In genomic region chr20:61535956-61536355, GRCh38 we compare ENCODE assay signal across 2 cellular contexts.
TF ChIP-seq lines count a peak whose summit lies in the region.

No MANE protein-coding gene starts in this region.

TF ChIP-seq in GM23338, 12 proteins besides CTCF, POLR2A, EP300 and RAD21:
- TF ChIP-seq ZNF331 (CRISPR knock-in tag; IDR thresholded peaks at IDR 0.05; ENCODE audit: low read depth) (no peak), ZNF462 (CRISPR knock-in tag; IDR thresholded peaks at IDR 0.05) (no peak), STAT1 (IDR thresholded peaks at IDR 0.05; ENCODE audit: unreplicated experiment) (no peak), ZNF114 (CRISPR knock-in tag; IDR thresholded peaks at IDR 0.05) (no peak), CREB1 (CRISPR knock-in tag; IDR thresholded peaks at IDR 0.05; ENCODE audit: low read depth) (no peak), JUNB (IDR thresholded peaks at IDR 0.05; ENCODE audit: unreplicated experiment) (no peak), EZH2phosphoT487 (IDR thresholded peaks at IDR 0.05; ENCODE audit: unreplicated experiment) (no peak), NANOG (IDR thresholded peaks at IDR 0.05; ENCODE audit: borderline replicate concordance) (no peak), EZH2 (IDR thresholded peaks at IDR 0.05; ENCODE audit: low read depth, unreplicated experiment) (no peak)
- TF ChIP-seq, protein P1, sequence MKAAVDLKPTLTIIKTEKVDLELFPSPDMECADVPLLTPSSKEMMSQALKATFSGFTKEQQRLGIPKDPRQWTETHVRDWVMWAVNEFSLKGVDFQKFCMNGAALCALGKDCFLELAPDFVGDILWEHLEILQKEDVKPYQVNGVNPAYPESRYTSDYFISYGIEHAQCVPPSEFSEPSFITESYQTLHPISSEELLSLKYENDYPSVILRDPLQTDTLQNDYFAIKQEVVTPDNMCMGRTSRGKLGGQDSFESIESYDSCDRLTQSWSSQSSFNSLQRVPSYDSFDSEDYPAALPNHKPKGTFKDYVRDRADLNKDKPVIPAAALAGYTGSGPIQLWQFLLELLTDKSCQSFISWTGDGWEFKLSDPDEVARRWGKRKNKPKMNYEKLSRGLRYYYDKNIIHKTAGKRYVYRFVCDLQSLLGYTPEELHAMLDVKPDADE (IDR thresholded peaks at IDR 0.05), result no peak
- TF ChIP-seq, protein P2, sequence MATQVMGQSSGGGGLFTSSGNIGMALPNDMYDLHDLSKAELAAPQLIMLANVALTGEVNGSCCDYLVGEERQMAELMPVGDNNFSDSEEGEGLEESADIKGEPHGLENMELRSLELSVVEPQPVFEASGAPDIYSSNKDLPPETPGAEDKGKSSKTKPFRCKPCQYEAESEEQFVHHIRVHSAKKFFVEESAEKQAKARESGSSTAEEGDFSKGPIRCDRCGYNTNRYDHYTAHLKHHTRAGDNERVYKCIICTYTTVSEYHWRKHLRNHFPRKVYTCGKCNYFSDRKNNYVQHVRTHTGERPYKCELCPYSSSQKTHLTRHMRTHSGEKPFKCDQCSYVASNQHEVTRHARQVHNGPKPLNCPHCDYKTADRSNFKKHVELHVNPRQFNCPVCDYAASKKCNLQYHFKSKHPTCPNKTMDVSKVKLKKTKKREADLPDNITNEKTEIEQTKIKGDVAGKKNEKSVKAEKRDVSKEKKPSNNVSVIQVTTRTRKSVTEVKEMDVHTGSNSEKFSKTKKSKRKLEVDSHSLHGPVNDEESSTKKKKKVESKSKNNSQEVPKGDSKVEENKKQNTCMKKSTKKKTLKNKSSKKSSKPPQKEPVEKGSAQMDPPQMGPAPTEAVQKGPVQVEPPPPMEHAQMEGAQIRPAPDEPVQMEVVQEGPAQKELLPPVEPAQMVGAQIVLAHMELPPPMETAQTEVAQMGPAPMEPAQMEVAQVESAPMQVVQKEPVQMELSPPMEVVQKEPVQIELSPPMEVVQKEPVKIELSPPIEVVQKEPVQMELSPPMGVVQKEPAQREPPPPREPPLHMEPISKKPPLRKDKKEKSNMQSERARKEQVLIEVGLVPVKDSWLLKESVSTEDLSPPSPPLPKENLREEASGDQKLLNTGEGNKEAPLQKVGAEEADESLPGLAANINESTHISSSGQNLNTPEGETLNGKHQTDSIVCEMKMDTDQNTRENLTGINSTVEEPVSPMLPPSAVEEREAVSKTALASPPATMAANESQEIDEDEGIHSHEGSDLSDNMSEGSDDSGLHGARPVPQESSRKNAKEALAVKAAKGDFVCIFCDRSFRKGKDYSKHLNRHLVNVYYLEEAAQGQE (IDR thresholded peaks at IDR 0.05; ENCODE audit: unreplicated experiment), result no peak

TF ChIP-seq in K562, 482 proteins besides CTCF, POLR2A, EP300 and RAD21:
- TF ChIP-seq RBM22 (IDR thresholded peaks at IDR 0.05; ENCODE audit: low read depth, low read length, poor library complexity, severe bottlenecking), result no peak
- TF ChIP-seq KLF6 (CRISPR knock-in tag; IDR thresholded peaks at IDR 0.05; ENCODE audit: borderline replicate concordance), result no peak
- TF ChIP-seq ZNF766 (CRISPR knock-in tag; conservative IDR thresholded peaks at IDR 0.05), result no peak
- TF ChIP-seq PHF8 (IDR thresholded peaks at IDR 0.05; ENCODE audit: borderline replicate concordance, low read length), result no peak
- no peak for TF ChIP-seq ZBTB5 (IDR thresholded peaks at IDR 0.05)
- TF ChIP-seq, protein P3, sequence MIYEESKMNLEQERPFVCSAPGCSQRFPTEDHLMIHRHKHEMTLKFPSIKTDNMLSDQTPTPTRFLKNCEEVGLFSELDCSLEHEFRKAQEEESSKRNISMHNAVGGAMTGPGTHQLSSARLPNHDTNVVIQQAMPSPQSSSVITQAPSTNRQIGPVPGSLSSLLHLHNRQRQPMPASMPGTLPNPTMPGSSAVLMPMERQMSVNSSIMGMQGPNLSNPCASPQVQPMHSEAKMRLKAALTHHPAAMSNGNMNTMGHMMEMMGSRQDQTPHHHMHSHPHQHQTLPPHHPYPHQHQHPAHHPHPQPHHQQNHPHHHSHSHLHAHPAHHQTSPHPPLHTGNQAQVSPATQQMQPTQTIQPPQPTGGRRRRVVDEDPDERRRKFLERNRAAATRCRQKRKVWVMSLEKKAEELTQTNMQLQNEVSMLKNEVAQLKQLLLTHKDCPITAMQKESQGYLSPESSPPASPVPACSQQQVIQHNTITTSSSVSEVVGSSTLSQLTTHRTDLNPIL (CRISPR knock-in tag; IDR thresholded peaks at IDR 0.05), result no peak
- TF ChIP-seq ZNF280B (CRISPR knock-in tag; IDR thresholded peaks at IDR 0.05), result no peak
- TF ChIP-seq GTF2A2 (tag; IDR thresholded peaks at IDR 0.05), result no peak
- TF ChIP-seq, protein P4, sequence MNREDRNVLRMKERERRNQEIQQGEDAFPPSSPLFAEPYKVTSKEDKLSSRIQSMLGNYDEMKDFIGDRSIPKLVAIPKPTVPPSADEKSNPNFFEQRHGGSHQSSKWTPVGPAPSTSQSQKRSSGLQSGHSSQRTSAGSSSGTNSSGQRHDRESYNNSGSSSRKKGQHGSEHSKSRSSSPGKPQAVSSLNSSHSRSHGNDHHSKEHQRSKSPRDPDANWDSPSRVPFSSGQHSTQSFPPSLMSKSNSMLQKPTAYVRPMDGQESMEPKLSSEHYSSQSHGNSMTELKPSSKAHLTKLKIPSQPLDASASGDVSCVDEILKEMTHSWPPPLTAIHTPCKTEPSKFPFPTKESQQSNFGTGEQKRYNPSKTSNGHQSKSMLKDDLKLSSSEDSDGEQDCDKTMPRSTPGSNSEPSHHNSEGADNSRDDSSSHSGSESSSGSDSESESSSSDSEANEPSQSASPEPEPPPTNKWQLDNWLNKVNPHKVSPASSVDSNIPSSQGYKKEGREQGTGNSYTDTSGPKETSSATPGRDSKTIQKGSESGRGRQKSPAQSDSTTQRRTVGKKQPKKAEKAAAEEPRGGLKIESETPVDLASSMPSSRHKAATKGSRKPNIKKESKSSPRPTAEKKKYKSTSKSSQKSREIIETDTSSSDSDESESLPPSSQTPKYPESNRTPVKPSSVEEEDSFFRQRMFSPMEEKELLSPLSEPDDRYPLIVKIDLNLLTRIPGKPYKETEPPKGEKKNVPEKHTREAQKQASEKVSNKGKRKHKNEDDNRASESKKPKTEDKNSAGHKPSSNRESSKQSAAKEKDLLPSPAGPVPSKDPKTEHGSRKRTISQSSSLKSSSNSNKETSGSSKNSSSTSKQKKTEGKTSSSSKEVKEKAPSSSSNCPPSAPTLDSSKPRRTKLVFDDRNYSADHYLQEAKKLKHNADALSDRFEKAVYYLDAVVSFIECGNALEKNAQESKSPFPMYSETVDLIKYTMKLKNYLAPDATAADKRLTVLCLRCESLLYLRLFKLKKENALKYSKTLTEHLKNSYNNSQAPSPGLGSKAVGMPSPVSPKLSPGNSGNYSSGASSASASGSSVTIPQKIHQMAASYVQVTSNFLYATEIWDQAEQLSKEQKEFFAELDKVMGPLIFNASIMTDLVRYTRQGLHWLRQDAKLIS (CRISPR knock-in tag; IDR thresholded peaks at IDR 0.05), result no peak
- no peak for TF ChIP-seq ARID1B (IDR thresholded peaks at IDR 0.05)
- TF ChIP-seq HCFC1 (IDR thresholded peaks at IDR 0.05; ENCODE audit: low read depth, low read length), result no peak
- TF ChIP-seq, protein P5, sequence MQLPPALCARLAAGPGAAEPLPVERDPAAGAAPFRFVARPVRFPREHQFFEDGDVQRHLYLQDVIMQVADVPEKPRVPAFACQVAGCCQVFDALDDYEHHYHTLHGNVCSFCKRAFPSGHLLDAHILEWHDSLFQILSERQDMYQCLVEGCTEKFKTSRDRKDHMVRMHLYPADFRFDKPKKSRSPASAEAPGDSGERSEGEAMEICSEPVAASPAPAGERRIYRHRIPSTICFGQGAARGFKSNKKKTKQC (CRISPR knock-in tag; IDR thresholded peaks at IDR 0.05), result no peak
- no peak for TF ChIP-seq BDP1 (IDR thresholded peaks at IDR 0.05; ENCODE audit: insufficient read depth, insufficient read length)
